ENCODE assay signal across 13 cellular contexts in genomic region chr3:23253214-23253613, GRCh38. TPM values are rescaled to one million over a fixed set of nuclear protein-coding genes. Genes with fewer than 3 reads are reported as not detected.
DNase-seq lines count a peak whose midpoint lies in the region; ATAC-seq and TF ChIP-seq lines count a peak whose summit lies in the region.
"Had no signal": no experiment of that assay in that cellular context is flagged by ENCODE, and none has a peak within 500 bp of the region (broad histone marks: within the 10 kb centered on the region; RNA-seq: fewer than 3 reads in every experiment).

No MANE protein-coding gene starts in this region.

- H4K20me1 ChIP-seq in mammary epithelial cell (ENCODE audit: insufficient read depth, low read length) = no peaks in the 10 kb centered on the region

- intact Hi-C loops in mammary epithelial cell (cut with micrococcal nuclease) = no loop called here

- no peak for TF ChIP-seq CTCF in mammary epithelial cell (conservative IDR thresholded peaks at IDR 0.05 in 1 of 2, IDR thresholded peaks at IDR 0.05 in 1 of 2; ENCODE audit: extremely low read depth in 1 of 2, insufficient read depth in 1 of 2, low read depth in 1 of 2, low read length in 2 of 2)
- no peak for TF ChIP-seq CTCF in WERI-Rb-1 (IDR thresholded peaks at IDR 0.05; ENCODE audit: low read depth, low read length)

- DNase-seq in mammary epithelial cell = peak; percentile 18
- DNase-seq in WERI-Rb-1 = no peak
- DNase-seq in SW 1271 (lab: John Stamatoyannopoulos, UW) = no peak
- no peak for DNase-seq in NCI-H2029 (lab: John Stamatoyannopoulos, UW)
- DNase-seq in stimulated activated CD4-positive, alpha-beta T cell treated with anti-CD3 and anti-CD28 coated beads, Interleukin-1b, Interleukin-23, amount 100 ng/mL, for 48 hours = no peak
- DNase-seq: brain microvascular endothelial cell, islet precursor cell, Kasumi-1, T-helper 2 cell had no signal

- no peak overlapping the region for H3K27ac ChIP-seq in mammary epithelial cell (ENCODE audit: insufficient read depth, low read depth, low read length)
- H3K27ac ChIP-seq in WERI-Rb-1 = no peak overlapping the region
- H3K27ac ChIP-seq: brain microvascular endothelial cell had no signal

- dilution Hi-C loops in mammary epithelial cell (cut with HindIII; ENCODE audit: low sequenced_read_pairs) = no loop called here

- no peak overlapping the region for H3K9ac ChIP-seq in mammary epithelial cell (ENCODE audit: insufficient read depth, low read length)

- H3K9me3 ChIP-seq in mammary epithelial cell (replicated peaks; ENCODE audit: insufficient read depth, low read length) (no peaks in the 10 kb centered on the region), WERI-Rb-1 (ENCODE audit: severe bottlenecking) (no peaks in the 10 kb centered on the region)

- no peaks in the 10 kb centered on the region for H3K36me3 ChIP-seq in mammary epithelial cell (ENCODE audit: insufficient read depth, low read length)
- H3K36me3 ChIP-seq in WERI-Rb-1 = no peaks in the 10 kb centered on the region
- H3K36me3 ChIP-seq: brain microvascular endothelial cell had no signal

- H2AFZ ChIP-seq in mammary epithelial cell (ENCODE audit: low read depth, low read length) = no peak overlapping the region

- in situ Hi-C loops in mammary epithelial cell (cut with MboI; ENCODE audit: low sequenced_read_pairs in 2 of 2) = no loop called here

- ATAC-seq in GM18868 (IDR thresholded peaks at IDR 0.05; ENCODE audit: unreplicated experiment) = peak; percentile 87
- peak; percentile 75 for ATAC-seq in GM21526 (IDR thresholded peaks at IDR 0.05; ENCODE audit: low FRiP score, unreplicated experiment)
- peak; percentile 64 for ATAC-seq in HG03064 (IDR thresholded peaks at IDR 0.05; ENCODE audit: low read depth, unreplicated experiment)
- ATAC-seq: esophagus mucosa had no signal

- CTCF ChIA-PET in mammary epithelial cell (lab: Charles Lee; ENCODE audit: low non-redundant PET) = no interaction called here

- H3K4me1 ChIP-seq in mammary epithelial cell (ENCODE audit: insufficient read depth, low read length) = no peaks in the 10 kb centered on the region

- H3K79me2 ChIP-seq in mammary epithelial cell (ENCODE audit: insufficient read depth, low read length) = peaks cover 79% of the 10 kb centered on the region

- H3K4me3 ChIP-seq in mammary epithelial cell (replicated peaks in 1 of 3; ENCODE audit: insufficient read depth in 1 of 3, low read depth in 2 of 3, low read length in 3 of 3) (no peak overlapping the region), WERI-Rb-1 (ENCODE audit: low read depth, low read length) (no peak overlapping the region)

- H3K4me2 ChIP-seq in mammary epithelial cell (ENCODE audit: insufficient read depth, low read depth, low read length) = no peak overlapping the region

- H3K27me3 ChIP-seq in mammary epithelial cell (ENCODE audit: insufficient read depth, low read length) (no peaks in the 10 kb centered on the region), WERI-Rb-1 (ENCODE audit: insufficient read depth, low read depth, severe bottlenecking) (no peaks in the 10 kb centered on the region)
- H3K27me3 ChIP-seq: brain microvascular endothelial cell had no signal

- BruUV-seq in mammary epithelial cell (replicated peaks; lab: Mats Ljungman, UMichigan) = no TSS peak

RNA-seq across cellular contexts. Expression of gene UBE2E2, which starts 50.1 kb away (rescaled TPM):
- 10 to 100 TPM; 37.3 to 47.9 TPM for total RNA-seq in mammary epithelial cell
- polyA plus RNA-seq in mammary epithelial cell = 48.5 TPM
- polyA minus RNA-seq in mammary epithelial cell = 34.9 TPM
